In genomic region chr4:79540143-79540542, GRCh38 we compare ENCODE assay signal across 20 cellular contexts.
DNase-seq lines count a peak whose midpoint lies in the region; ATAC-seq, FAIRE-seq and TF ChIP-seq lines count a peak whose summit lies in the region.
"Had no signal": no experiment of that assay in that cellular context is flagged by ENCODE, and none has a peak within 500 bp of the region (broad histone marks: within the 10 kb centered on the region; RNA-seq: fewer than 3 reads in every experiment).

No MANE protein-coding gene starts in this region.

- no peak overlapping the region for H3K9ac ChIP-seq in K562 (ENCODE audit: insufficient read depth in 1 of 2, low read depth in 2 of 2, low read length in 2 of 2)

- H4K20me1 ChIP-seq in K562 (replicated peaks; ENCODE audit: control insufficient read depth, insufficient read depth, low read length), result no peaks in the 10 kb centered on the region

- no peaks in the 10 kb centered on the region for H3K79me2 ChIP-seq in K562 (ENCODE audit: control insufficient read depth, insufficient read depth, low read length)

- no peaks in the 10 kb centered on the region for H3K4me1 ChIP-seq in K562 (replicated peaks in 1 of 2; ENCODE audit: control insufficient read depth in 2 of 2, insufficient read depth in 2 of 2, low read length in 2 of 2)
- H3K4me1 ChIP-seq: SJCRH30 had no signal

- no peak overlapping the region for H3K4me3 Mint-ChIP-seq in activated naive CD8-positive, alpha-beta T cell treated with anti-CD3 and anti-CD28 coated beads, Interleukin-2, amount 50 U/mL, for 24 hours
- H3K4me3 Mint-ChIP-seq in activated naive CD8-positive, alpha-beta T cell treated with anti-CD3 and anti-CD28 coated beads for 36 hours, result no peak overlapping the region
- H3K4me3 Mint-ChIP-seq: IgD-negative memory B cell had no signal

- no peak overlapping the region for H3K4me2 ChIP-seq in K562 (ENCODE audit: insufficient read depth, low read length)

- no peak for TF ChIP-seq RAD21 in K562 (CRISPR knock-in tag; conservative IDR thresholded peaks at IDR 0.05 in 1 of 2, IDR thresholded peaks at IDR 0.05 in 1 of 2)

- TF ChIP-seq CTCF in K562 (IDR thresholded peaks at IDR 0.05 in 2 of 3, conservative IDR thresholded peaks at IDR 0.05 in 1 of 3; ENCODE audit: insufficient read depth in 2 of 3, low read depth in 1 of 3, low read length in 3 of 3), result no peak

- no peak for FAIRE-seq in K562 (lab: Jason Lieb, UNC)
- FAIRE-seq: RCC 7860 had no signal

- H3K36me3 ChIP-seq in K562 (ENCODE audit: control insufficient read depth, insufficient read depth, low read length), result no peaks in the 10 kb centered on the region
- H3K36me3 ChIP-seq: SJCRH30 had no signal

- no peaks in the 10 kb centered on the region for H3K9me3 ChIP-seq in K562 (replicated peaks; ENCODE audit: control insufficient read depth, insufficient read depth, low read depth, low read length)
- H3K9me3 ChIP-seq: SJCRH30 had no signal

- H3K9me3 Mint-ChIP-seq in activated naive CD8-positive, alpha-beta T cell treated with anti-CD3 and anti-CD28 coated beads, Interleukin-2, amount 50 U/mL, for 24 hours, result peaks cover 4% of the 10 kb centered on the region
- H3K9me3 Mint-ChIP-seq in activated naive CD8-positive, alpha-beta T cell treated with anti-CD3 and anti-CD28 coated beads for 36 hours, result no peaks in the 10 kb centered on the region

- TF ChIP-seq EP300 in K562 (IDR thresholded peaks at IDR 0.05; ENCODE audit: low read length), result no peak

- H3K9me1 ChIP-seq in K562 (ENCODE audit: control insufficient read depth, insufficient read depth, low read length), result no peaks in the 10 kb centered on the region

- POLR2A ChIA-PET in K562 (lab: Yijun Ruan, JAX), result no interaction called here

- no peak overlapping the region for H3K27ac ChIP-seq in K562 (ENCODE audit: extremely low read depth, low read depth, low read length)
- H3K27ac ChIP-seq: C4-2B, SJCRH30 had no signal

- CTCF ChIA-PET in K562 (lab: Yijun Ruan, JAX; ENCODE audit: low intra/inter-chr PET ratio), result no interaction called here

- H3K4me1 Mint-ChIP-seq in activated naive CD8-positive, alpha-beta T cell treated with anti-CD3 and anti-CD28 coated beads, Interleukin-2, amount 50 U/mL, for 24 hours, result no peaks in the 10 kb centered on the region
- H3K4me1 Mint-ChIP-seq in activated naive CD8-positive, alpha-beta T cell treated with anti-CD3 and anti-CD28 coated beads for 36 hours, result no peaks in the 10 kb centered on the region
- H3K4me1 Mint-ChIP-seq: IgD-negative memory B cell had no signal

- no peak overlapping the region for H3K4me3 ChIP-seq in K562
- H3K4me3 ChIP-seq: SJCRH30 had no signal

- H2AFZ ChIP-seq in K562 (ENCODE audit: low read depth, low read length), result no peak overlapping the region

- intact Hi-C loops in K562 (cut with micrococcal nuclease), result no loop called here

- no peak overlapping the region for H3K27ac Mint-ChIP-seq in activated naive CD8-positive, alpha-beta T cell treated with anti-CD3 and anti-CD28 coated beads, Interleukin-2, amount 50 U/mL, for 24 hours
- no peak overlapping the region for H3K27ac Mint-ChIP-seq in activated naive CD8-positive, alpha-beta T cell treated with anti-CD3 and anti-CD28 coated beads for 36 hours
- H3K27ac Mint-ChIP-seq: IgD-negative memory B cell had no signal

- TF ChIP-seq POLR2A in K562 (conservative IDR thresholded peaks at IDR 0.05), result no peak

- in situ Hi-C loops in K562 (cut with MboI), result no loop called here

- no peaks in the 10 kb centered on the region for H3K27me3 Mint-ChIP-seq in activated naive CD8-positive, alpha-beta T cell treated with anti-CD3 and anti-CD28 coated beads, Interleukin-2, amount 50 U/mL, for 24 hours
- no peaks in the 10 kb centered on the region for H3K27me3 Mint-ChIP-seq in activated naive CD8-positive, alpha-beta T cell treated with anti-CD3 and anti-CD28 coated beads for 36 hours
- H3K27me3 Mint-ChIP-seq: IgD-negative memory B cell had no signal

- H3K36me3 Mint-ChIP-seq in activated naive CD8-positive, alpha-beta T cell treated with anti-CD3 and anti-CD28 coated beads, Interleukin-2, amount 50 U/mL, for 24 hours (ENCODE audit: low read depth), result no peaks in the 10 kb centered on the region
- H3K36me3 Mint-ChIP-seq in activated naive CD8-positive, alpha-beta T cell treated with anti-CD3 and anti-CD28 coated beads for 36 hours, result no peaks in the 10 kb centered on the region
- H3K36me3 Mint-ChIP-seq: IgD-negative memory B cell had no signal

- no TSS peak for BruUV-seq in K562 (replicated peaks; lab: Mats Ljungman, UMichigan)

- ATAC-seq in activated naive CD8-positive, alpha-beta T cell treated with anti-CD3 and anti-CD28 coated beads, Interleukin-2, amount 50 U/mL, for 24 hours, result peak; percentile 36
- no peak for ATAC-seq in K562

- H3K27me3 ChIP-seq in K562 (ENCODE audit: control insufficient read depth in 2 of 2, insufficient read depth in 2 of 2, low read length in 2 of 2), result no peaks in the 10 kb centered on the region
- H3K27me3 ChIP-seq: SJCRH30 had no signal

- DNase-seq in NCI-H146 (lab: John Stamatoyannopoulos, UW) (peak; percentile 33), NCI-H146 treated with DMSO at 0.1 percent for 48 hours (lab: John Stamatoyannopoulos, UW; ENCODE audit: unreplicated experiment) (no peak), DMS 273 treated with DMSO at 0.1 percent for 48 hours (lab: John Stamatoyannopoulos, UW) (peak; percentile 64), K562 (ENCODE audit: extremely low read depth in 1 of 4, low spot score in 3 of 4) (no peak)
- DNase-seq in activated naive CD8-positive, alpha-beta T cell treated with anti-CD3 and anti-CD28 coated beads, Interleukin-2, amount 50 U/mL, for 24 hours, result no peak
- no peak for DNase-seq in activated naive CD8-positive, alpha-beta T cell treated with anti-CD3 and anti-CD28 coated beads for 36 hours
- no peak for DNase-seq in activated CD8-positive, alpha-beta memory T cell treated with anti-CD3 and anti-CD28 coated beads for 24 hours
- DNase-seq: 8988T, AML-193, Karpas-422, MV-4-11, NCI-H187 treated with DMSO at 0.1 percent for 48 hours, NCI-H2107, NCI-H345, NCI-H82, OCI-M1, SJCRH30 had no signal

- 4% methylated on average over 4 of the region's 4 CpGs for WGBS in K562 (ENCODE audit: insufficient coverage, low coverage, missing lambda C conversion rate)

TF ChIP-seq in K562, 482 proteins besides CTCF, POLR2A, EP300 and RAD21:
- TF ChIP-seq JUNB (CRISPR knock-in tag; conservative IDR thresholded peaks at IDR 0.05) (no peak), PBX2 (CRISPR knock-in tag; IDR thresholded peaks at IDR 0.05; ENCODE audit: low read depth) (no peak), PBX2 (tag; conservative IDR thresholded peaks at IDR 0.05; ENCODE audit: low read depth) (0 out of 2 replicates have a peak, but pooled peaks have one; percentile 18)

Comparison
In these comparisons a context has a peak if more than half of its experiments do, and no peak if none do; other contexts are left out.
1. DNase-seq: peak in NCI-H146 (single experiment) and DMS 273 treated with DMSO at 0.1 percent for 48 hours (single experiment); none in NCI-H146 treated with DMSO at 0.1 percent for 48 hours (single experiment), activated naive CD8-positive, alpha-beta T cell treated with anti-CD3 and anti-CD28 coated beads, Interleukin-2, amount 50 U/mL, for 24 hours (single experiment), activated naive CD8-positive, alpha-beta T cell treated with anti-CD3 and anti-CD28 coated beads for 36 hours (single experiment), K562 (0 of 4) and activated CD8-positive, alpha-beta memory T cell treated with anti-CD3 and anti-CD28 coated beads for 24 hours (single experiment).